In genomic region chr14:26707234-26707633, GRCh38 we compare ENCODE assay signal across 1 cellular context.
TF ChIP-seq lines count a peak whose summit lies in the region.

No MANE protein-coding gene starts in this region.

TF ChIP-seq in HepG2, 621 proteins besides CTCF, POLR2A, EP300 and RAD21 (continued from another document):
- TF ChIP-seq ZBTB2 (CRISPR knock-in tag; IDR thresholded peaks at IDR 0.05; ENCODE audit: low read depth): no peak
- no peak for TF ChIP-seq ZNF605 (CRISPR knock-in tag; IDR thresholded peaks at IDR 0.05)
- TF ChIP-seq SP4 (CRISPR knock-in tag; IDR thresholded peaks at IDR 0.05): no peak
- no peak for TF ChIP-seq ZNF17 (CRISPR knock-in tag; IDR thresholded peaks at IDR 0.05)
- TF ChIP-seq ELF1 (CRISPR knock-in tag; IDR thresholded peaks at IDR 0.05): no peak
- TF ChIP-seq ZNF546 (CRISPR knock-in tag; conservative IDR thresholded peaks at IDR 0.05): no peak
- no peak for TF ChIP-seq NR2F1 (CRISPR knock-in tag; IDR thresholded peaks at IDR 0.05)
- no peak for TF ChIP-seq SP2 (CRISPR knock-in tag; IDR thresholded peaks at IDR 0.05)
